8 cellular contexts compared by ENCODE assay signal in the genomic region with DNA sequence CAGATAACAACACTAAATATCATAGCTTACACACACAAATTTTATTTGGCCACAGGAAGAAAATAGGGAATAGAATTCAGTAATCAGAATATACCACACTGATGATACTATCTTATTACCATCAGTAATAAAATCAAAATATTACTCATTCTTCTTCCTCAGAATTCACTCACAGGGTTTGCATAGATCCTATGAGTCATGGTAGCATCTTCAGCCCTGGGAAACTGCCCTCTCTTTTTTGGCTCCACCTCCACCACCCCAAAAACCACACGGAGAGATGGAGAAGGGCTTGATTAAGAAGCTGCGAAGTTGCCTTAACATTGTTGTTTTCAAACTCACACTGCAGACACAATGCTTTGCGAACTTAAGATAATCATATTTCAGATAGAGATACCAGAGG.
A peak's percentile ranks its signal among the peaks of the same experiment; 100 is the strongest.
DNase-seq lines count a peak whose midpoint lies in the region; ATAC-seq and TF ChIP-seq lines count a peak whose summit lies in the region.

No MANE protein-coding gene starts in this region.

- H3K4me1 Mint-ChIP-seq in T-cell = peaks cover 47 to 49% (median 48%) of the 10 kb centered on the region in 3 donors

- H3K9ac ChIP-seq in adipocyte (ENCODE audit: low read length) = no peak overlapping the region

- POLR2A ChIA-PET in T-cell (lab: Charles Lee) = interaction anchor here in 1 of 2 donors (0.6 kb wide), 1 partner anchor 14 kb away, joined by 4 read pairs; no protein-coding TSS in a partner anchor

- in situ Hi-C loops in G401 (cut with HindIII; ENCODE audit: low sequenced_read_pairs) = no loop called here

- H3K27me3 Mint-ChIP-seq in T-cell = no peaks in the 10 kb centered on the region

- peak in 29 of 34 experiments; percentile 4 to 45 (median 13) for DNase-seq in T-cell
- peak; percentile 22 for DNase-seq in adipocyte (ENCODE audit: low read depth)
- peak in 3 of 4 experiments; percentile 28 to 46 (median 30) for DNase-seq in stimulated activated CD4-positive, alpha-beta T cell treated with anti-CD3 and anti-CD28 coated beads, Interleukin-1b, Interleukin-23, amount 100 ng/mL, for 24 hours (ENCODE audit: low read depth in 4 of 4, low spot score in 1 of 4)
- DNase-seq in GM10266 (ENCODE audit: extremely low spot score) = no peak
- DNase-seq in G401 (ENCODE audit: low spot score) = no peak
- DNase-seq in globus pallidus (ENCODE audit: low spot score) = no peak
- DNase-seq in caudate nucleus (lab: John Stamatoyannopoulos, UW) = no peak

- no peaks in the 10 kb centered on the region for H3K9me3 ChIP-seq in adipocyte (ENCODE audit: control insufficient read depth, low read length)

- CTCF ChIA-PET in T-cell (lab: Charles Lee) = interaction anchor here (1.1 to 1.3 kb wide), 2 partner anchors 9 to 161 kb away, joined by 3 read pairs; no protein-coding TSS in a partner anchor

- ATAC-seq in GM18502 (IDR thresholded peaks at IDR 0.05; ENCODE audit: poor library complexity, unreplicated experiment) (peak; percentile 68), T-cell (replicated peaks in 1 of 4) (peak; percentile 57 to 84 (median 76))

- no peaks in the 10 kb centered on the region for H3K9me3 Mint-ChIP-seq in T-cell

- H3K36me3 ChIP-seq in adipocyte (ENCODE audit: control insufficient read depth, insufficient read depth, low read length, severe bottlenecking) = no peaks in the 10 kb centered on the region

- peaks cover 23% of the 10 kb centered on the region for H3K4me1 ChIP-seq in adipocyte (ENCODE audit: control insufficient read depth, insufficient read depth, low read length)

- H3K27ac ChIP-seq in caudate nucleus (ENCODE audit: low read depth, low read length) = no peak overlapping the region

- TF ChIP-seq CTCF in GM10266 (IDR thresholded peaks at IDR 0.05; ENCODE audit: control insufficient read depth, insufficient read depth, low read depth, missing control alignments) = no peak

- H3K36me3 Mint-ChIP-seq in T-cell = no peaks in the 10 kb centered on the region

- H3K4me3 Mint-ChIP-seq in T-cell = peak overlapping the region; percentile 44 to 58 (median 54)

- no peaks in the 10 kb centered on the region for H3K27me3 ChIP-seq in adipocyte (replicated peaks; ENCODE audit: control insufficient read depth, insufficient read depth, low read length)

- H3K27ac Mint-ChIP-seq in T-cell = peak overlapping the region; percentile 89

- H3K4me3 ChIP-seq in adipocyte (ENCODE audit: low read length) = peak overlapping the region; percentile 4

Comparison
In these comparisons a context has a peak if more than half of its experiments do, and no peak if none do; other contexts are left out.
1. DNase-seq: peak in T-cell (29 of 34), adipocyte (single experiment) and stimulated activated CD4-positive, alpha-beta T cell treated with anti-CD3 and anti-CD28 coated beads, Interleukin-1b, Interleukin-23, amount 100 ng/mL, for 24 hours (3 of 4); none in GM10266 (single experiment), G401 (single experiment), globus pallidus (single experiment) and caudate nucleus (0 of 61).